In the genomic region with DNA sequence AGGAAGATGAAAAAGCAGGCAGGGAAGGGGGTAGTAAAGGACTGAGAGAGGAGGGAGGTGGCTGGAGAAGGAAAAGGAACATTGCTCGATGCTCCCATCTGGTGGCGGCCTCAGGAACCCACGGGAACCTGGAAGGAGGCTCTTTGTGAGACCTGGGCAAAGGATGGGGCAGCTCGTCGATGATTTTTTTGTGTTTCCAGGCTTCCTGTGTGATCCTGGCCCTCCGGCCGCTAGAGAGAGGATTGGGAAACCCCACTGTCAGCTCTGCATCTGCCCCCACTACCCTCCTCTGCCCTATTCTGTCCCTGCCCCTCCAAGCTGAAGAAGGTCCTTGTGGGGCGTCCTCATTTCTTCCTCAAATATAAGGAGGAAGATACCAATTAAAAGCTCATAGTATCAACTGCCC, we compare ENCODE assay signal across 8 cellular contexts. TPM values are rescaled to one million over a fixed set of nuclear protein-coding genes. Genes with fewer than 3 reads are reported as not detected.
A peak's percentile ranks its signal among the peaks of the same experiment; 100 is the strongest.
DNase-seq lines count a peak whose midpoint lies in the region; ATAC-seq and TF ChIP-seq lines count a peak whose summit lies in the region.

No MANE protein-coding gene starts in this region.

- H3K9me3 ChIP-seq in right atrium auricular region (no peaks in the 10 kb centered on the region), gastrocnemius medialis (no peaks in the 10 kb centered on the region)

- no peak for TF ChIP-seq POLR2A in gastrocnemius medialis (IDR thresholded peaks at IDR 0.05)

- H3K4me3 ChIP-seq in right atrium auricular region (no peak overlapping the region), gastrocnemius medialis (no peak overlapping the region)

- no peak overlapping the region for H3K27ac Mint-ChIP-seq in stimulated activated memory B cell treated with anti-CD40 and anti-IgM and Interleukin-4, amounts not matched to agents 10 μg/mL and 1 μg/mL and 100 μg/mL, for 72 hours

- in situ Hi-C loops in gastrocnemius medialis (cut with MboI; ENCODE audit: low sequenced_read_pairs in 4 of 4): loop anchor here (5.0 to 25.0 kb wide), 4 partner anchors 60 to 305 kb away; a partner anchor contains a TSS

- H3K4me3 Mint-ChIP-seq in stimulated activated memory B cell treated with anti-CD40 and anti-IgM and Interleukin-4, amounts not matched to agents 10 μg/mL and 1 μg/mL and 100 μg/mL, for 72 hours: no peak overlapping the region

- ATAC-seq in SK-N-SH treated with all-trans-retinoic acid at 6 μM for 48 hours (peak; percentile 97), gastrocnemius medialis (peak; percentile 39 to 45), GM21723 (IDR thresholded peaks at IDR 0.05; ENCODE audit: unreplicated experiment) (no peak)
- ATAC-seq in stimulated activated memory B cell treated with anti-CD40 and anti-IgM and Interleukin-4, amounts not matched to agents 10 μg/mL and 1 μg/mL and 100 μg/mL, for 72 hours: no peak

- H3K27me3 Mint-ChIP-seq in stimulated activated memory B cell treated with anti-CD40 and anti-IgM and Interleukin-4, amounts not matched to agents 10 μg/mL and 1 μg/mL and 100 μg/mL, for 72 hours: no peaks in the 10 kb centered on the region

- H3K4me1 Mint-ChIP-seq in stimulated activated memory B cell treated with anti-CD40 and anti-IgM and Interleukin-4, amounts not matched to agents 10 μg/mL and 1 μg/mL and 100 μg/mL, for 72 hours: peaks cover 7% of the 10 kb centered on the region

- peak; percentile 89 for TF ChIP-seq CTCF in GM10266 (IDR thresholded peaks at IDR 0.05; ENCODE audit: control insufficient read depth, insufficient read depth, low read depth, missing control alignments)
- peak; percentile 50 to 86 for TF ChIP-seq CTCF in right atrium auricular region (IDR thresholded peaks at IDR 0.05)
- peak; percentile 77 to 85 (median 84) for TF ChIP-seq CTCF in gastrocnemius medialis (IDR thresholded peaks at IDR 0.05 in 4 of 5, conservative IDR thresholded peaks at IDR 0.05 in 1 of 5)

- intact Hi-C loops in gastrocnemius medialis (cut with DNase I; ENCODE audit: low total_unique reads): loop anchor here (1.0 kb wide), 3 partner anchors 25 to 295 kb away; a partner anchor contains a TSS

- DNase-seq in GM10266 (ENCODE audit: extremely low spot score) (peak; percentile 88), NAMALWA (ENCODE audit: low spot score) (peak; percentile 67), amygdala (lab: John Stamatoyannopoulos, UW) (peak in 44 of 56 donors; percentile 24 to 85 (median 64)), right atrium auricular region (ENCODE audit: low spot score) (peak; percentile 72), gastrocnemius medialis (peak; percentile 25 to 59)

- H3K9me3 Mint-ChIP-seq in stimulated activated memory B cell treated with anti-CD40 and anti-IgM and Interleukin-4, amounts not matched to agents 10 μg/mL and 1 μg/mL and 100 μg/mL, for 72 hours: no peaks in the 10 kb centered on the region

- no peaks in the 10 kb centered on the region for H3K36me3 Mint-ChIP-seq in stimulated activated memory B cell treated with anti-CD40 and anti-IgM and Interleukin-4, amounts not matched to agents 10 μg/mL and 1 μg/mL and 100 μg/mL, for 72 hours

- H3K27ac ChIP-seq in right atrium auricular region: no peak overlapping the region
- H3K27ac ChIP-seq in gastrocnemius medialis: no peak overlapping the region

- H3K27me3 ChIP-seq in right atrium auricular region (no peaks in the 10 kb centered on the region), gastrocnemius medialis (no peaks in the 10 kb centered on the region)

- H3K4me1 ChIP-seq in right atrium auricular region (peaks cover 0 to 12% of the 10 kb centered on the region in 2 donors), gastrocnemius medialis (peaks cover 18 to 19% of the 10 kb centered on the region in 2 donors)

- H3K36me3 ChIP-seq in right atrium auricular region (no peaks in the 10 kb centered on the region), gastrocnemius medialis (no peaks in the 10 kb centered on the region)

TF ChIP-seq in SK-N-SH treated with all-trans-retinoic acid at 6 μM for 48 hours, 23 proteins besides CTCF, POLR2A, EP300 and RAD21:
- TF ChIP-seq ZC3H10 (CRISPR knock-in tag; IDR thresholded peaks at IDR 0.05) (no peak), PPARA (CRISPR knock-in tag; IDR thresholded peaks at IDR 0.05; ENCODE audit: borderline replicate concordance) (no peak), SNAI2 (CRISPR knock-in tag; IDR thresholded peaks at IDR 0.05) (no peak), RARB (CRISPR knock-in tag; IDR thresholded peaks at IDR 0.05) (no peak), ZNF8 (CRISPR knock-in tag; IDR thresholded peaks at IDR 0.05) (no peak), ZNF70 (CRISPR knock-in tag; IDR thresholded peaks at IDR 0.05) (no peak), OSR1 (CRISPR knock-in tag; IDR thresholded peaks at IDR 0.05) (no peak), ZFP30 (CRISPR knock-in tag; IDR thresholded peaks at IDR 0.05) (no peak)
- TF ChIP-seq, protein P1, sequence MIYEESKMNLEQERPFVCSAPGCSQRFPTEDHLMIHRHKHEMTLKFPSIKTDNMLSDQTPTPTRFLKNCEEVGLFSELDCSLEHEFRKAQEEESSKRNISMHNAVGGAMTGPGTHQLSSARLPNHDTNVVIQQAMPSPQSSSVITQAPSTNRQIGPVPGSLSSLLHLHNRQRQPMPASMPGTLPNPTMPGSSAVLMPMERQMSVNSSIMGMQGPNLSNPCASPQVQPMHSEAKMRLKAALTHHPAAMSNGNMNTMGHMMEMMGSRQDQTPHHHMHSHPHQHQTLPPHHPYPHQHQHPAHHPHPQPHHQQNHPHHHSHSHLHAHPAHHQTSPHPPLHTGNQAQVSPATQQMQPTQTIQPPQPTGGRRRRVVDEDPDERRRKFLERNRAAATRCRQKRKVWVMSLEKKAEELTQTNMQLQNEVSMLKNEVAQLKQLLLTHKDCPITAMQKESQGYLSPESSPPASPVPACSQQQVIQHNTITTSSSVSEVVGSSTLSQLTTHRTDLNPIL (CRISPR knock-in tag; IDR thresholded peaks at IDR 0.05; ENCODE audit: low read depth): no peak
- TF ChIP-seq, protein P2, sequence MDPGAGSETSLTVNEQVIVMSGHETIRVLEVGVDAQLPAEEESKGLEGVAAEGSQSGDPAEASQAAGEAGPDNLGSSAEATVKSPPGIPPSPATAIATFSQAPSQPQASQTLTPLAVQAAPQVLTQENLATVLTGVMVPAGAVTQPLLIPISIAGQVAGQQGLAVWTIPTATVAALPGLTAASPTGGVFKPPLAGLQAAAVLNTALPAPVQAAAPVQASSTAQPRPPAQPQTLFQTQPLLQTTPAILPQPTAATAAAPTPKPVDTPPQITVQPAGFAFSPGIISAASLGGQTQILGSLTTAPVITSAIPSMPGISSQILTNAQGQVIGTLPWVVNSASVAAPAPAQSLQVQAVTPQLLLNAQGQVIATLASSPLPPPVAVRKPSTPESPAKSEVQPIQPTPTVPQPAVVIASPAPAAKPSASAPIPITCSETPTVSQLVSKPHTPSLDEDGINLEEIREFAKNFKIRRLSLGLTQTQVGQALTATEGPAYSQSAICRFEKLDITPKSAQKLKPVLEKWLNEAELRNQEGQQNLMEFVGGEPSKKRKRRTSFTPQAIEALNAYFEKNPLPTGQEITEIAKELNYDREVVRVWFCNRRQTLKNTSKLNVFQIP (CRISPR knock-in tag; IDR thresholded peaks at IDR 0.05; ENCODE audit: borderline replicate concordance, low read depth): no peak

RNA-seq across cellular contexts. Expression of a gene that starts 6.6 kb away (rescaled TPM):
- under 1 TPM; 0.26 to 0.31 TPM for total RNA-seq in right atrium auricular region
- under 1 TPM in 3 of 4 donors, not detected in 1; 0.09 to 0.22 (median 0.20) TPM for total RNA-seq in gastrocnemius medialis

RNA-seq across cellular contexts. Expression of a gene that starts 24.2 kb away (rescaled TPM):
- total RNA-seq in right atrium auricular region (10 to 100 TPM; 29.0 to 31.0 TPM), gastrocnemius medialis (10 to 100 TPM; 13.6 to 53.5 (median 28.2) TPM)

Comparison
In these comparisons a context has a peak if more than half of its experiments do, and no peak if none do; other contexts are left out.
1. ATAC-seq: peak in SK-N-SH treated with all-trans-retinoic acid at 6 μM for 48 hours (single experiment) and gastrocnemius medialis (2 of 2); none in stimulated activated memory B cell treated with anti-CD40 and anti-IgM and Interleukin-4, amounts not matched to agents 10 μg/mL and 1 μg/mL and 100 μg/mL, for 72 hours (single experiment) and GM21723 (single experiment).
2. Peak in every context shown above with its lines, with median percentiles within 50 percentile points of each other: DNase-seq and CTCF ChIP-seq.